8 cellular contexts compared by ENCODE assay signal in the genomic region with DNA sequence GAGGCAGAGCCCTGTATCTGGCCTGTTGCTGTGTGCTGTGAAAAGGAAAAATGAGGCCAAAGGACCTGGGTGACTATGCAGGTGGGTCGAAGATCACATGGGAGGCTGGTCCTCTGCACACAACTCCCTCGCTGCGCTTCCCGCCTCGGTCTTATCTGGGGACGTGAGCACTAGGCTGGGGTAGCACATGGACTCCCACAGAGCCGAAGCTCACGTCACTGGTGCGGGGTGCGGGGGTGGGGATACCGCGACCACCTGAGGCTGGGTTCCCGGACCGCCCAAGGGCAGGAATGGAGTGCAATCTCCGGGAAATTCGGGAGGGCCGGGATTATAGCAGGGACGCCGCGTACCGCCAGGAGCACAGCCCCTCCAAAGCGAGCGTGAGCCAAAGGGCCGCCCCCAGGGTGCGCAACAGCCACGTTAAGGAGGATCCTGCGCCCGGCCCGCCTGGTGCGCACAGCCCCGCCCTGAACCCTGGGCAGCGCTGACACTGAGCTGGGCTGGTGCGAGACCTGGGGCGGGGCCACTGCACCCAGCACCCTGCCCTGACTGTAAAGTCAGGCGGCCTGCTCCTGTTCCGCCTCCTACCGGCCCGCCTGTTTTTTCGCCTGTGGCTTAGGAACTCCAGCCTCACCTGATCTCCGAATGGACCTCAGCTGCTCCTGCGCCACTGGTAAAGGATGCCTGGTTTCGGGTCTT. TPM values are rescaled to one million over a fixed set of nuclear protein-coding genes. Genes with fewer than 3 reads are reported as not detected.
A peak's percentile ranks its signal among the peaks of the same experiment; 100 is the strongest.
DNase-seq lines count a peak whose midpoint lies in the region; ATAC-seq and TF ChIP-seq lines count a peak whose summit lies in the region.

No MANE protein-coding gene starts in this region.

- peak overlapping the region in 7 of 8 donors; percentile 60 to 87 (median 64) for H3K4me3 Mint-ChIP-seq in naive B cell

- peaks cover 0 to 1% (median 0%) of the 10 kb centered on the region in 7 donors for H3K9me3 Mint-ChIP-seq in naive B cell

- peak overlapping the region in 1 of 6 donors; percentile 63 for H3K27ac Mint-ChIP-seq in naive B cell

- H3K4me3 ChIP-seq in Jurkat, Clone E6-1 (ENCODE audit: low read length): peak overlapping the region; percentile 32
- no peak overlapping the region for H3K4me3 ChIP-seq in epithelial cell of esophagus (ENCODE audit: low read length)

- peaks cover 10 to 22% (median 19%) of the 10 kb centered on the region in 3 donors for H3K4me1 Mint-ChIP-seq in naive B cell

- peak; percentile 80 for ATAC-seq in GM18498 (IDR thresholded peaks at IDR 0.05; ENCODE audit: unreplicated experiment)
- peak; percentile 89 to 91 for ATAC-seq in naive B cell (ENCODE audit: low read depth in 2 of 2)

- no peaks in the 10 kb centered on the region for H3K36me3 Mint-ChIP-seq in naive B cell

- H3K27me3 Mint-ChIP-seq in naive B cell: peaks cover 81 to 89% (median 87%) of the 10 kb centered on the region in 3 donors

- peak; percentile 35 for DNase-seq in Jurkat, Clone E6-1 (ENCODE audit: low read depth, low spot score)
- DNase-seq in activated CD8-positive, alpha-beta memory T cell treated with anti-CD3 and anti-CD28 coated beads for 24 hours: peak; percentile 89
- peak; percentile 66 for DNase-seq in epithelial cell of esophagus (ENCODE audit: low read depth)
- DNase-seq in naive B cell: peak; percentile 14
- DNase-seq in stimulated activated naive CD4-positive, alpha-beta T cell (lab: John Stamatoyannopoulos, UW): peak; percentile 30 to 60 (median 48)
- no peak for DNase-seq in NCI-H526 treated with DMSO at 0.1 percent for 48 hours (lab: John Stamatoyannopoulos, UW)
- no peak for DNase-seq in GM19238 (ENCODE audit: insufficient read length, low spot score)

- peak; percentile 34 for TF ChIP-seq CTCF in epithelial cell of esophagus (IDR thresholded peaks at IDR 0.05; ENCODE audit: insufficient read depth, low read depth, low read length, missing control alignments)

RNA-seq across cellular contexts. Expression of gene MT1A, which starts 4.8 kb away (rescaled TPM):
- polyA plus RNA-seq in Jurkat, Clone E6-1 (2012; ENCODE audit: insufficient read depth, insufficient read length): not detected
- not detected for polyA plus RNA-seq in naive B cell (ENCODE audit: low read depth in 6 of 6)

RNA-seq across cellular contexts. Expression of gene MT1B, which starts 8.5 kb away (rescaled TPM):
- not detected for polyA plus RNA-seq in Jurkat, Clone E6-1 (2012; ENCODE audit: insufficient read depth, insufficient read length)
- polyA plus RNA-seq in naive B cell (ENCODE audit: low read depth in 6 of 6): not detected

RNA-seq across cellular contexts. Expression of gene MT1M, which starts 10.8 kb away (rescaled TPM):
- polyA plus RNA-seq in Jurkat, Clone E6-1 (2012; ENCODE audit: insufficient read depth, insufficient read length): not detected
- polyA plus RNA-seq in naive B cell (ENCODE audit: low read depth in 6 of 6): not detected

RNA-seq across cellular contexts. Expression of gene MT1F, which starts 14.5 kb away (rescaled TPM):
- 14.9 TPM for polyA plus RNA-seq in Jurkat, Clone E6-1 (2012; ENCODE audit: insufficient read depth, insufficient read length)
- polyA plus RNA-seq in naive B cell (ENCODE audit: low read depth in 6 of 6): 10 to 100 TPM in 1 of 6 donors, 1 to 10 TPM in 5; 4.0 to 10.3 (median 4.6) TPM

RNA-seq across cellular contexts. Expression of gene MT1E, which starts 17.6 kb away (rescaled TPM):
- not detected for polyA plus RNA-seq in Jurkat, Clone E6-1 (2012; ENCODE audit: insufficient read depth, insufficient read length)
- polyA plus RNA-seq in naive B cell (ENCODE audit: low read depth in 6 of 6): not detected

Comparison
In these comparisons a context has a peak if more than half of its experiments do, and no peak if none do; other contexts are left out.
1. DNase-seq: peak in Jurkat, Clone E6-1 (single experiment), activated CD8-positive, alpha-beta memory T cell treated with anti-CD3 and anti-CD28 coated beads for 24 hours (single experiment), epithelial cell of esophagus (single experiment), naive B cell (single experiment) and stimulated activated naive CD4-positive, alpha-beta T cell (6 of 6); none in NCI-H526 treated with DMSO at 0.1 percent for 48 hours (single experiment) and GM19238 (single experiment).